Comparison of ENCODE assay signal across 1 cellular context in genomic region chr11:130854483-130854882, GRCh38.
TF ChIP-seq lines count a peak whose summit lies in the region.

No MANE protein-coding gene starts in this region.

TF ChIP-seq in GM12878, 131 proteins besides CTCF, POLR2A, EP300 and RAD21 (continued from another document):
- TF ChIP-seq, protein P1, sequence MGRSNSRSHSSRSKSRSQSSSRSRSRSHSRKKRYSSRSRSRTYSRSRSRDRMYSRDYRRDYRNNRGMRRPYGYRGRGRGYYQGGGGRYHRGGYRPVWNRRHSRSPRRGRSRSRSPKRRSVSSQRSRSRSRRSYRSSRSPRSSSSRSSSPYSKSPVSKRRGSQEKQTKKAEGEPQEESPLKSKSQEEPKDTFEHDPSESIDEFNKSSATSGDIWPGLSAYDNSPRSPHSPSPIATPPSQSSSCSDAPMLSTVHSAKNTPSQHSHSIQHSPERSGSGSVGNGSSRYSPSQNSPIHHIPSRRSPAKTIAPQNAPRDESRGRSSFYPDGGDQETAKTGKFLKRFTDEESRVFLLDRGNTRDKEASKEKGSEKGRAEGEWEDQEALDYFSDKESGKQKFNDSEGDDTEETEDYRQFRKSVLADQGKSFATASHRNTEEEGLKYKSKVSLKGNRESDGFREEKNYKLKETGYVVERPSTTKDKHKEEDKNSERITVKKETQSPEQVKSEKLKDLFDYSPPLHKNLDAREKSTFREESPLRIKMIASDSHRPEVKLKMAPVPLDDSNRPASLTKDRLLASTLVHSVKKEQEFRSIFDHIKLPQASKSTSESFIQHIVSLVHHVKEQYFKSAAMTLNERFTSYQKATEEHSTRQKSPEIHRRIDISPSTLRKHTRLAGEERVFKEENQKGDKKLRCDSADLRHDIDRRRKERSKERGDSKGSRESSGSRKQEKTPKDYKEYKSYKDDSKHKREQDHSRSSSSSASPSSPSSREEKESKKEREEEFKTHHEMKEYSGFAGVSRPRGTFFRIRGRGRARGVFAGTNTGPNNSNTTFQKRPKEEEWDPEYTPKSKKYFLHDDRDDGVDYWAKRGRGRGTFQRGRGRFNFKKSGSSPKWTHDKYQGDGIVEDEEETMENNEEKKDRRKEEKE (IDR thresholded peaks at IDR 0.05) = no peak
- no peak for TF ChIP-seq TCF7 (IDR thresholded peaks at IDR 0.05; ENCODE audit: borderline replicate concordance)
- TF ChIP-seq SRF (IDR thresholded peaks at IDR 0.05; ENCODE audit: low read depth in 2 of 2, low read length in 2 of 2) = no peak
